ENCODE assay signal across 1 cellular context in the genomic region with DNA sequence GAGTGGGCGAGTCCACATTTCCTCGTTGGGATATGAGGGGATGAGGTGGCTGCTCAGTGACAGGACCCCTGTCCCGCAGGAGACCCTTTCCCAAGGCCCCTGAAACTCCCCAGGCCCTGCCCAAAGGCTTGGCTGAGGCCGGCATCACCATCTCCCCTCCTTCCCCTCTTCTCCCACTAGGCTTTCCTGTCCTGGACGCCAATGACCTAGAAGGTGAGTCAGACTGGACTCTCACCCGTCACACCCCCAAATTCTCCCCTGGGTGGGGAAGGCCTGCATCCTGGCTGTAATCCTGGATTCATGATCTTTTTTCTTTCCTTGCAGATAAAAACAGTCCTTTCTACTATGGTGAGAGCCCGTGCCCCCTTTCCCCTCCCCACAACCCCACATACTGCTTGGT.
TF ChIP-seq lines count a peak whose summit lies in the region.

No MANE protein-coding gene starts in this region.

TF ChIP-seq in GM12878, 131 proteins besides CTCF, POLR2A, EP300 and RAD21:
- TF ChIP-seq ZNF687 (IDR thresholded peaks at IDR 0.05) (0 out of 2 replicates have a peak, but pooled peaks have one; percentile 3), SREBF1 (IDR thresholded peaks at IDR 0.05; ENCODE audit: low read length) (no peak), ZSCAN29 (IDR thresholded peaks at IDR 0.05) (no peak), NBN (IDR thresholded peaks at IDR 0.05) (no peak)
- TF ChIP-seq, protein P1, sequence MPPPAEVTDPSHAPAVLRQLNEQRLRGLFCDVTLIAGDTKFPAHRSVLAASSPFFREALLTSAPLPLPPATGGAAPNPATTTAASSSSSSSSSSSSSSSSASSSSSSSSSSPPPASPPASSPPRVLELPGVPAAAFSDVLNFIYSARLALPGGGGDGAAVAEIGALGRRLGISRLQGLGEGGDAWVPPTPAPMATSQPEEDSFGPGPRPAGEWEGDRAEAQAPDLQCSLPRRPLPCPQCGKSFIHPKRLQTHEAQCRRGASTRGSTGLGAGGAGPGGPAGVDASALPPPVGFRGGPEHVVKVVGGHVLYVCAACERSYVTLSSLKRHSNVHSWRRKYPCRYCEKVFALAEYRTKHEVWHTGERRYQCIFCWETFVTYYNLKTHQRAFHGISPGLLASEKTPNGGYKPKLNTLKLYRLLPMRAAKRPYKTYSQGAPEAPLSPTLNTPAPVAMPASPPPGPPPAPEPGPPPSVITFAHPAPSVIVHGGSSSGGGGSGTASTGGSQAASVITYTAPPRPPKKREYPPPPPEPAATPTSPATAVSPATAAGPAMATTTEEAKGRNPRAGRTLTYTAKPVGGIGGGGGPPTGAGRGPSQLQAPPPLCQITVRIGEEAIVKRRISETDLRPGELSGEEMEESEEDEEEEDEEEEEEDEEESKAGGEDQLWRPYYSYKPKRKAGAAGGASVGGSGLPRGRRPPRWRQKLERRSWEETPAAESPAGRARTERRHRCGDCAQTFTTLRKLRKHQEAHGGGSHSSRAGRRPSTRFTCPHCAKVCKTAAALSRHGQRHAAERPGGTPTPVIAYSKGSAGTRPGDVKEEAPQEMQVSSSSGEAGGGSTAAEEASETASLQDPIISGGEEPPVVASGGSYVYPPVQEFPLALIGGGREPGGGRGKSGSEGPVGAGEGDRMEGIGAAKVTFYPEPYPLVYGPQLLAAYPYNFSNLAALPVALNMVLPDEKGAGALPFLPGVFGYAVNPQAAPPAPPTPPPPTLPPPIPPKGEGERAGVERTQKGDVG (CRISPR knock-in tag; IDR thresholded peaks at IDR 0.05), result no peak
- TF ChIP-seq, protein P2, sequence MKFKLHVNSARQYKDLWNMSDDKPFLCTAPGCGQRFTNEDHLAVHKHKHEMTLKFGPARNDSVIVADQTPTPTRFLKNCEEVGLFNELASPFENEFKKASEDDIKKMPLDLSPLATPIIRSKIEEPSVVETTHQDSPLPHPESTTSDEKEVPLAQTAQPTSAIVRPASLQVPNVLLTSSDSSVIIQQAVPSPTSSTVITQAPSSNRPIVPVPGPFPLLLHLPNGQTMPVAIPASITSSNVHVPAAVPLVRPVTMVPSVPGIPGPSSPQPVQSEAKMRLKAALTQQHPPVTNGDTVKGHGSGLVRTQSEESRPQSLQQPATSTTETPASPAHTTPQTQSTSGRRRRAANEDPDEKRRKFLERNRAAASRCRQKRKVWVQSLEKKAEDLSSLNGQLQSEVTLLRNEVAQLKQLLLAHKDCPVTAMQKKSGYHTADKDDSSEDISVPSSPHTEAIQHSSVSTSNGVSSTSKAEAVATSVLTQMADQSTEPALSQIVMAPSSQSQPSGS (IDR thresholded peaks at IDR 0.05; ENCODE audit: low read length), result no peak
TF ChIP-seq in GM12878: peak in this region for 1.
